In genomic region chr7:157276731-157277562, GRCh38 we compare ENCODE assay signal across 8 cellular contexts. TPM values are rescaled to one million over a fixed set of nuclear protein-coding genes. Genes with fewer than 3 reads are reported as not detected.
DNase-seq lines count a peak whose midpoint lies in the region; ATAC-seq and TF ChIP-seq lines count a peak whose summit lies in the region.

No MANE protein-coding gene starts in this region.

- H3K4me3 ChIP-seq in ACC112 (ENCODE audit: low read depth, low read length), result no peak overlapping the region
- no peak overlapping the region for H3K4me3 ChIP-seq in RWPE2 (ENCODE audit: severe bottlenecking)
- no peak overlapping the region for H3K4me3 ChIP-seq in esophagus squamous epithelium

- H3K27ac ChIP-seq in ACC112 (ENCODE audit: low read depth, low read length) (peak overlapping the region; percentile 35; the same call in 1 of the 2 replicates), RWPE2 (ENCODE audit: poor library complexity, severe bottlenecking) (peak overlapping the region; percentile 28), esophagus squamous epithelium (peak overlapping the region in 3 of 4 donors; percentile 2 to 43 (median 6))

- intact Hi-C loops in esophagus squamous epithelium (cut with DNase I), result loop anchor here (10.0 kb wide), 1 partner anchor 132 kb away; no protein-coding TSS in a partner anchor

- ATAC-seq in RWPE2 (ENCODE audit: low read depth) (peak; percentile 4; the same call in 1 of the 3 replicates), GM21423 (IDR thresholded peaks at IDR 0.05; ENCODE audit: unreplicated experiment) (no peak), GM21786 (IDR thresholded peaks at IDR 0.05; ENCODE audit: unreplicated experiment) (no peak)

- H3K4me1 ChIP-seq in ACC112 (ENCODE audit: control insufficient read depth, insufficient read depth, low read length, unreplicated experiment), result peaks cover 37% of the 10 kb centered on the region
- peaks cover 26% of the 10 kb centered on the region for H3K4me1 ChIP-seq in RWPE2 (ENCODE audit: insufficient read depth, poor library complexity, severe bottlenecking)
- peaks cover 39 to 79% (median 39%) of the 10 kb centered on the region in 3 donors for H3K4me1 ChIP-seq in esophagus squamous epithelium

- H3K79me2 ChIP-seq in ACC112 (ENCODE audit: control insufficient read depth, insufficient read depth, low read length, unreplicated experiment), result no peaks in the 10 kb centered on the region

- H3K9me3 ChIP-seq in RWPE2 (ENCODE audit: severe bottlenecking) (no peaks in the 10 kb centered on the region), esophagus squamous epithelium (no peaks in the 10 kb centered on the region)

- no peak for TF ChIP-seq POLR2A in esophagus squamous epithelium (IDR thresholded peaks at IDR 0.05)

- H3K27me3 ChIP-seq in ACC112 (ENCODE audit: insufficient read depth, low read length), result no peaks in the 10 kb centered on the region
- H3K27me3 ChIP-seq in RWPE2 (ENCODE audit: insufficient read depth, poor library complexity, severe bottlenecking), result no peaks in the 10 kb centered on the region
- peaks cover 0 to 29% (median 0%) of the 10 kb centered on the region in 4 donors for H3K27me3 ChIP-seq in esophagus squamous epithelium

- 32 to 48% methylated on average over 8 to 15 of the region's 21 CpGs for WGBS in esophagus squamous epithelium, 2 donors

- TF ChIP-seq CTCF in RWPE2 (IDR thresholded peaks at IDR 0.05; ENCODE audit: poor library complexity, severe bottlenecking) (no peak), esophagus squamous epithelium (IDR thresholded peaks at IDR 0.05) (no peak)

- no peak overlapping the region for H2AFZ ChIP-seq in ACC112 (ENCODE audit: low read length, unreplicated experiment)

- DNase-seq in GF-D8 (lab: John Stamatoyannopoulos, UW) (peak; percentile 18), RWPE2 (ENCODE audit: low spot score) (no peak), esophagus squamous epithelium (lab: John Stamatoyannopoulos, UW) (no peak)
- no peak for DNase-seq in stimulated activated CD4-positive, alpha-beta T cell treated with anti-CD3 and anti-CD28 coated beads, Interleukin-4, amount 100 ng/mL, for 24 hours
- no peak for DNase-seq in stimulated activated CD4-positive, alpha-beta T cell treated with anti-CD3 and anti-CD28 coated beads, Interleukin-2, amount 100 ng/mL, for 48 hours

- H3K36me3 ChIP-seq in ACC112 (ENCODE audit: insufficient read depth, low read length) (no peaks in the 10 kb centered on the region), RWPE2 (ENCODE audit: low read depth) (no peaks in the 10 kb centered on the region), esophagus squamous epithelium (no peaks in the 10 kb centered on the region)

RNA-seq across cellular contexts. Expression of gene DNAJB6, which starts 59.9 kb away (rescaled TPM):
- 100 to 1,000 TPM in 3 of 4 donors, 10 to 100 TPM in 1; 96.5 to 193 (median 160) TPM for total RNA-seq in esophagus squamous epithelium
